Comparison of ENCODE assay signal across 7 cellular contexts in the genomic region with DNA sequence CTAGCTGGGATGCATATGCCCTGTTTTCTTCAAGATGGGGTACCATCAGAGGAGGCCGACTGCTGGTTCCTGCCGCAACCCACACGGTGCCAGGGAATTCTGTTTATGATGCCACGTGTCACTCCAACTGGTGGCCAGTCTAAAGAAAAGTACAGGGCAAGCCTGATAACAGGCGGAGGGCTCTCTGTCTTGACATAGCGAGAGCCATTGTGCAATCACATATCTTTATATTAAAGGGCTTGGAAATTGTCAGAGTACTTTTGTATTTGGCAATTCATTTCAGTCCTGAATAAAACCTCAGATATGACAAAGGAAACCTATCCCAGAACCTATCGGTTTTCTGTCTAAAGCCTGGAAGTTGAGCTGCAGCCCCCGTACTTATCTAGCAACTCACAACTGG.
"Had no signal": no experiment of that assay in that cellular context is flagged by ENCODE, and none has a peak within 500 bp of the region (broad histone marks: within the 10 kb centered on the region; RNA-seq: fewer than 3 reads in every experiment).

No MANE protein-coding gene starts in this region.

- H3K27ac ChIP-seq: GM23248, HL-60 had no signal

- H3K4me3 ChIP-seq: GM23248, HAP-1 had no signal

- H3K9me3 ChIP-seq: HAP-1 had no signal

- H3K4me1 ChIP-seq: HAP-1 had no signal

- H3K36me3 ChIP-seq: HAP-1 had no signal

- H3K9ac ChIP-seq: GM23248 had no signal

- H2AFZ ChIP-seq: GM23248 had no signal

- DNase-seq: GM23248, GOT3, H7, HFFc6 had no signal

- ATAC-seq: HCT116 had no signal
